Comparison of ENCODE assay signal across 8 cellular contexts in genomic region chr7:45021604-45022296, GRCh38. TPM values are rescaled to one million over a fixed set of nuclear protein-coding genes. Genes with fewer than 3 reads are reported as not detected.
DNase-seq lines count a peak whose midpoint lies in the region; ATAC-seq and TF ChIP-seq lines count a peak whose summit lies in the region.

No MANE protein-coding gene starts in this region.

- H3K27me3 Mint-ChIP-seq in activated naive CD4-positive, alpha-beta T cell treated with anti-CD3 and anti-CD28 coated beads, Interleukin-2, amount 10 ng/mL, durations not matched to agents 7 days and 5 days, result no peaks in the 10 kb centered on the region
- H3K27me3 Mint-ChIP-seq in activated naive CD8-positive, alpha-beta T cell, result no peaks in the 10 kb centered on the region

- ATAC-seq in HG03442 (IDR thresholded peaks at IDR 0.05; ENCODE audit: unreplicated experiment) (peak; percentile 66), right cardiac atrium (no peak)

- H3K27ac ChIP-seq in right cardiac atrium (ENCODE audit: low read length), result no peak overlapping the region

- no peaks in the 10 kb centered on the region for H3K9me3 ChIP-seq in right cardiac atrium (ENCODE audit: control insufficient read depth, low read length)

- H3K4me3 ChIP-seq in right cardiac atrium (ENCODE audit: low read length), result no peak overlapping the region

- POLR2A ChIA-PET in HEK293T (lab: Yijun Ruan, JAX), result no interaction called here

- H3K4me1 ChIP-seq in right cardiac atrium (ENCODE audit: control insufficient read depth, insufficient read depth, low read length), result no peaks in the 10 kb centered on the region

- H3K4me1 Mint-ChIP-seq in activated naive CD4-positive, alpha-beta T cell treated with anti-CD3 and anti-CD28 coated beads, Interleukin-2, amount 10 ng/mL, durations not matched to agents 7 days and 5 days, result peaks cover 59% of the 10 kb centered on the region
- peaks cover 47% of the 10 kb centered on the region for H3K4me1 Mint-ChIP-seq in activated naive CD8-positive, alpha-beta T cell (ENCODE audit: low read depth)

- H3K27ac Mint-ChIP-seq in activated naive CD4-positive, alpha-beta T cell treated with anti-CD3 and anti-CD28 coated beads, Interleukin-2, amount 10 ng/mL, durations not matched to agents 7 days and 5 days, result peak overlapping the region; percentile 83
- H3K27ac Mint-ChIP-seq in activated naive CD8-positive, alpha-beta T cell, result peak overlapping the region; percentile 94

- 85% methylated on average over 3 of the region's 3 CpGs for WGBS in right cardiac atrium

- intact Hi-C loops in right cardiac atrium (cut with DNase I), result no loop called here

- peaks cover 50% of the 10 kb centered on the region for H3K36me3 Mint-ChIP-seq in activated naive CD4-positive, alpha-beta T cell treated with anti-CD3 and anti-CD28 coated beads, Interleukin-2, amount 10 ng/mL, durations not matched to agents 7 days and 5 days
- H3K36me3 Mint-ChIP-seq in activated naive CD8-positive, alpha-beta T cell, result peaks cover 9% of the 10 kb centered on the region

- peak; percentile 31 for DNase-seq in activated naive CD4-positive, alpha-beta T cell treated with anti-CD3 and anti-CD28 coated beads, Interleukin-2, amount 10 ng/mL, durations not matched to agents 7 days and 5 days
- no peak for DNase-seq in activated naive CD4-positive, alpha-beta T cell treated with anti-CD3 and anti-CD28 coated beads, Interleukin-2, amount 50 U/mL, for 16 hours
- DNase-seq in retina (peak; percentile 7), HEK293T (ENCODE audit: extremely low spot score) (no peak), NCI-H187 treated with DMSO at 0.1 percent for 48 hours (lab: John Stamatoyannopoulos, UW) (no peak), right cardiac atrium (no peak)

- no peaks in the 10 kb centered on the region for H3K27me3 ChIP-seq in right cardiac atrium (ENCODE audit: control insufficient read depth, insufficient read depth)

- H3K4me3 Mint-ChIP-seq in activated naive CD4-positive, alpha-beta T cell treated with anti-CD3 and anti-CD28 coated beads, Interleukin-2, amount 10 ng/mL, durations not matched to agents 7 days and 5 days, result no peak overlapping the region
- peak overlapping the region; percentile 57 for H3K4me3 Mint-ChIP-seq in activated naive CD8-positive, alpha-beta T cell

- no peaks in the 10 kb centered on the region for H3K9me3 Mint-ChIP-seq in activated naive CD4-positive, alpha-beta T cell treated with anti-CD3 and anti-CD28 coated beads, Interleukin-2, amount 10 ng/mL, durations not matched to agents 7 days and 5 days
- H3K9me3 Mint-ChIP-seq in activated naive CD8-positive, alpha-beta T cell (ENCODE audit: low read depth), result no peaks in the 10 kb centered on the region

- CTCF ChIA-PET in activated naive CD4-positive, alpha-beta T cell treated with anti-CD3 and anti-CD28 coated beads, Interleukin-2, amount 10 ng/mL, durations not matched to agents 7 days and 5 days (lab: Charles Lee), result interaction anchor here (0.7 to 1.8 kb wide), 6 partner anchors 10 to 114 kb away, joined by 3 to 5 read pairs (median 4); no protein-coding TSS in a partner anchor
- CTCF ChIA-PET in HEK293T (lab: Yijun Ruan, JAX), result interaction anchor here (1.1 kb wide), 1 partner anchor 49 kb away, joined by 3 read pairs; no protein-coding TSS in a partner anchor

TF ChIP-seq in HEK293T, 16 proteins besides CTCF, POLR2A, EP300 and RAD21:
- TF ChIP-seq TARDBP (IDR thresholded peaks at IDR 0.05) (no peak), SUZ12 (IDR thresholded peaks at IDR 0.05) (no peak), FOXA1 (IDR thresholded peaks at IDR 0.05) (no peak), SP1 (IDR thresholded peaks at IDR 0.05) (no peak), HDGF (IDR thresholded peaks at IDR 0.05; ENCODE audit: borderline replicate concordance) (no peak), CTBP1 (IDR thresholded peaks at IDR 0.05; ENCODE audit: borderline replicate concordance) (no peak), BHLHE40 (IDR thresholded peaks at IDR 0.05; ENCODE audit: borderline replicate concordance) (no peak), ARNT (IDR thresholded peaks at IDR 0.05) (no peak), ELF4 (IDR thresholded peaks at IDR 0.05) (no peak), FOXM1 (IDR thresholded peaks at IDR 0.05; ENCODE audit: borderline replicate concordance) (no peak), NFRKB (IDR thresholded peaks at IDR 0.05) (no peak), ZNF384 (IDR thresholded peaks at IDR 0.05) (no peak), LEF1 (IDR thresholded peaks at IDR 0.05; ENCODE audit: borderline replicate concordance) (no peak), FOXK2 (IDR thresholded peaks at IDR 0.05) (no peak), PKNOX1 (IDR thresholded peaks at IDR 0.05) (no peak), L3MBTL2 (conservative IDR thresholded peaks at IDR 0.05) (no peak)

RNA-seq across cellular contexts. Expression of gene CCM2, which starts 21.7 kb away (rescaled TPM):
- 10 to 100 TPM; 26.4 to 37.0 (median 32.4) TPM for total RNA-seq in right cardiac atrium
- 32.8 TPM for polyA plus RNA-seq in right cardiac atrium

RNA-seq across cellular contexts. Expression of gene MYO1G, which starts 42.9 kb away (rescaled TPM):
- total RNA-seq in right cardiac atrium, result 1 to 10 TPM in 3 of 4 donors, under 1 TPM in 1; 0.91 to 3.0 (median 2.2) TPM
- 0.70 TPM for polyA plus RNA-seq in right cardiac atrium

Comparison
In these comparisons a context has a peak if more than half of its experiments do, and no peak if none do; other contexts are left out.
1. DNase-seq: peak in activated naive CD4-positive, alpha-beta T cell treated with anti-CD3 and anti-CD28 coated beads, Interleukin-2, amount 10 ng/mL, durations not matched to agents 7 days and 5 days (single experiment) and retina (single experiment); none in activated naive CD4-positive, alpha-beta T cell treated with anti-CD3 and anti-CD28 coated beads, Interleukin-2, amount 50 U/mL, for 16 hours (single experiment), HEK293T (single experiment), NCI-H187 treated with DMSO at 0.1 percent for 48 hours (single experiment) and right cardiac atrium (0 of 3).